ENCODE assay signal across 1 cellular context in genomic region chr6:42771741-42772100, GRCh38.
TF ChIP-seq lines count a peak whose summit lies in the region.

No MANE protein-coding gene starts in this region.

TF ChIP-seq in GM12878, 131 proteins besides CTCF, POLR2A, EP300 and RAD21 (continued from another document):
- TF ChIP-seq, protein P1, sequence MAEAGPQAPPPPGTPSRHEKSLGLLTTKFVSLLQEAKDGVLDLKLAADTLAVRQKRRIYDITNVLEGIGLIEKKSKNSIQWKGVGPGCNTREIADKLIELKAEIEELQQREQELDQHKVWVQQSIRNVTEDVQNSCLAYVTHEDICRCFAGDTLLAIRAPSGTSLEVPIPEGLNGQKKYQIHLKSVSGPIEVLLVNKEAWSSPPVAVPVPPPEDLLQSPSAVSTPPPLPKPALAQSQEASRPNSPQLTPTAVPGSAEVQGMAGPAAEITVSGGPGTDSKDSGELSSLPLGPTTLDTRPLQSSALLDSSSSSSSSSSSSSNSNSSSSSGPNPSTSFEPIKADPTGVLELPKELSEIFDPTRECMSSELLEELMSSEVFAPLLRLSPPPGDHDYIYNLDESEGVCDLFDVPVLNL (IDR thresholded peaks at IDR 0.05; ENCODE audit: low read depth, low read length) = no peak
- 0 out of 2 replicates have a peak, but pooled peaks have one; percentile 5 for TF ChIP-seq ZNF24 (IDR thresholded peaks at IDR 0.05)
- TF ChIP-seq, protein P2, sequence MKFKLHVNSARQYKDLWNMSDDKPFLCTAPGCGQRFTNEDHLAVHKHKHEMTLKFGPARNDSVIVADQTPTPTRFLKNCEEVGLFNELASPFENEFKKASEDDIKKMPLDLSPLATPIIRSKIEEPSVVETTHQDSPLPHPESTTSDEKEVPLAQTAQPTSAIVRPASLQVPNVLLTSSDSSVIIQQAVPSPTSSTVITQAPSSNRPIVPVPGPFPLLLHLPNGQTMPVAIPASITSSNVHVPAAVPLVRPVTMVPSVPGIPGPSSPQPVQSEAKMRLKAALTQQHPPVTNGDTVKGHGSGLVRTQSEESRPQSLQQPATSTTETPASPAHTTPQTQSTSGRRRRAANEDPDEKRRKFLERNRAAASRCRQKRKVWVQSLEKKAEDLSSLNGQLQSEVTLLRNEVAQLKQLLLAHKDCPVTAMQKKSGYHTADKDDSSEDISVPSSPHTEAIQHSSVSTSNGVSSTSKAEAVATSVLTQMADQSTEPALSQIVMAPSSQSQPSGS (IDR thresholded peaks at IDR 0.05; ENCODE audit: low read length) = 0 out of 2 replicates have a peak, but pooled peaks have one; percentile 12
- TF ChIP-seq FOXK2 (IDR thresholded peaks at IDR 0.05) = no peak
- TF ChIP-seq WRNIP1 (IDR thresholded peaks at IDR 0.05; ENCODE audit: borderline replicate concordance, low read depth, low read length) = no peak
- no peak for TF ChIP-seq RUNX3 (IDR thresholded peaks at IDR 0.05; ENCODE audit: low read length)
- TF ChIP-seq TBL1XR1 (IDR thresholded peaks at IDR 0.05; ENCODE audit: low read depth, low read length) = no peak
- TF ChIP-seq, protein P3, sequence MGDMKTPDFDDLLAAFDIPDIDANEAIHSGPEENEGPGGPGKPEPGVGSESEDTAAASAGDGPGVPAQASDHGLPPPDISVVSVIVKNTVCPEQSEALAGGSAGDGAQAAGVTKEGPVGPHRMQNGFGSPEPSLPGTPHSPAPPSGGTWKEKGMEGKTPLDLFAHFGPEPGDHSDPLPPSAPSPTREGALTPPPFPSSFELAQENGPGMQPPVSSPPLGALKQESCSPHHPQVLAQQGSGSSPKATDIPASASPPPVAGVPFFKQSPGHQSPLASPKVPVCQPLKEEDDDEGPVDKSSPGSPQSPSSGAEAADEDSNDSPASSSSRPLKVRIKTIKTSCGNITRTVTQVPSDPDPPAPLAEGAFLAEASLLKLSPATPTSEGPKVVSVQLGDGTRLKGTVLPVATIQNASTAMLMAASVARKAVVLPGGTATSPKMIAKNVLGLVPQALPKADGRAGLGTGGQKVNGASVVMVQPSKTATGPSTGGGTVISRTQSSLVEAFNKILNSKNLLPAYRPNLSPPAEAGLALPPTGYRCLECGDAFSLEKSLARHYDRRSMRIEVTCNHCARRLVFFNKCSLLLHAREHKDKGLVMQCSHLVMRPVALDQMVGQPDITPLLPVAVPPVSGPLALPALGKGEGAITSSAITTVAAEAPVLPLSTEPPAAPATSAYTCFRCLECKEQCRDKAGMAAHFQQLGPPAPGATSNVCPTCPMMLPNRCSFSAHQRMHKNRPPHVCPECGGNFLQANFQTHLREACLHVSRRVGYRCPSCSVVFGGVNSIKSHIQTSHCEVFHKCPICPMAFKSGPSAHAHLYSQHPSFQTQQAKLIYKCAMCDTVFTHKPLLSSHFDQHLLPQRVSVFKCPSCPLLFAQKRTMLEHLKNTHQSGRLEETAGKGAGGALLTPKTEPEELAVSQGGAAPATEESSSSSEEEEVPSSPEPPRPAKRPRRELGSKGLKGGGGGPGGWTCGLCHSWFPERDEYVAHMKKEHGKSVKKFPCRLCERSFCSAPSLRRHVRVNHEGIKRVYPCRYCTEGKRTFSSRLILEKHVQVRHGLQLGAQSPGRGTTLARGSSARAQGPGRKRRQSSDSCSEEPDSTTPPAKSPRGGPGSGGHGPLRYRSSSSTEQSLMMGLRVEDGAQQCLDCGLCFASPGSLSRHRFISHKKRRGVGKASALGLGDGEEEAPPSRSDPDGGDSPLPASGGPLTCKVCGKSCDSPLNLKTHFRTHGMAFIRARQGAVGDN (IDR thresholded peaks at IDR 0.05) = no peak
- TF ChIP-seq CBX3 (IDR thresholded peaks at IDR 0.05; ENCODE audit: borderline replicate concordance, low read depth) = no peak
- TF ChIP-seq RFX5 (IDR thresholded peaks at IDR 0.05; ENCODE audit: low read depth, low read length) = no peak
- TF ChIP-seq SMARCA5 (IDR thresholded peaks at IDR 0.05) = no peak
- TF ChIP-seq KLF5 (IDR thresholded peaks at IDR 0.05; ENCODE audit: partially characterized antibody) = no peak
- TF ChIP-seq DPF2 (IDR thresholded peaks at IDR 0.05) = peak; percentile 3; the same call in 1 of the 2 replicates
- TF ChIP-seq SMC3 (IDR thresholded peaks at IDR 0.05; ENCODE audit: borderline replicate concordance, low read length) = no peak
- TF ChIP-seq GABPA (IDR thresholded peaks at IDR 0.05; ENCODE audit: low read depth) = no peak
- TF ChIP-seq SIN3A (IDR thresholded peaks at IDR 0.05; ENCODE audit: low read depth, low read length) = no peak; the same call in 1 of the 2 replicates
- TF ChIP-seq ZNF207 (IDR thresholded peaks at IDR 0.05; ENCODE audit: borderline replicate concordance) = no peak
- no peak for TF ChIP-seq SRF (IDR thresholded peaks at IDR 0.05; ENCODE audit: low read depth in 2 of 2, low read length in 2 of 2)
- no peak for TF ChIP-seq SPI1 (IDR thresholded peaks at IDR 0.05; ENCODE audit: borderline replicate concordance, insufficient read depth, low read depth, low read length)
- TF ChIP-seq NBN (IDR thresholded peaks at IDR 0.05) = no peak
TF ChIP-seq in GM12878: peak in this region for 9.
